Comparison of ENCODE assay signal across 24 cellular contexts in the genomic region with DNA sequence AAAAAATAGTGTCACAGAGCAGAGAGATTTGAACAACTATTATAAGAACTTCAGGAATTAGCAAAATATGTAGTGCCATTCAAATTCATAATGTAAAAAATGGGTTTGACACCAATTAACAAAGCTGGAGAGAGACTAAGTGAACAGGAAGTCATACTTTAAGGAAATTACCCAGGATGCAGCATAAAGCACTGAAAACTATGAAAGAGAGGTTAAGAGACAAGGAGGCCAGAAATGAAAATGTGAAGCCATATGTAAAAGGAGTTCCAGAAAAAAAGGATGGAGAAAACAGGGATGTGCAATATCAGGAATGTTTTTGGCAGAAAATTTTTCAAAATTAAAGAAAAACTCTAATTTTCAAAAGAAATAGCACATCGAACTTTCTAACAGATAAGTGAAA.
"Had no signal": no experiment of that assay in that cellular context is flagged by ENCODE, and none has a peak within 500 bp of the region (broad histone marks: within the 10 kb centered on the region; RNA-seq: fewer than 3 reads in every experiment).

No MANE protein-coding gene starts in this region.

- H3K36me3 ChIP-seq: colonic mucosa, gastrocnemius medialis, heart left ventricle, heart right ventricle had no signal

- ATAC-seq: effector memory CD8-positive, alpha-beta T cell; esophagus mucosa; foreskin keratinocyte; gastrocnemius medialis; gastroesophageal sphincter; heart left ventricle; heart right ventricle had no signal

- H3K27me3 ChIP-seq: colonic mucosa, dorsolateral prefrontal cortex, esophagus muscularis mucosa, esophagus squamous epithelium, gastrocnemius medialis, gastroesophageal sphincter, heart left ventricle, heart right ventricle had no signal

- H3K4me1 ChIP-seq: colonic mucosa, foreskin keratinocyte, gastrocnemius medialis, gastroesophageal sphincter had no signal

- H3K4me3 ChIP-seq: colonic mucosa, coronary artery, dorsolateral prefrontal cortex, esophagus muscularis mucosa, esophagus squamous epithelium, gastrocnemius medialis, gastroesophageal sphincter, heart left ventricle, heart right ventricle had no signal

- H3K9me3 ChIP-seq: colonic mucosa, esophagus squamous epithelium, gastrocnemius medialis, gastroesophageal sphincter had no signal

- H3K27ac ChIP-seq: colonic mucosa, coronary artery, dorsolateral prefrontal cortex, epithelial cell of prostate, esophagus muscularis mucosa, esophagus squamous epithelium, foreskin keratinocyte, gastrocnemius medialis, gastroesophageal sphincter, heart left ventricle, heart right ventricle had no signal

- DNase-seq: colonic mucosa; cortex of kidney; dermis blood vessel endothelial cell; dorsolateral prefrontal cortex; effector CD4-positive, alpha-beta T cell; effector CD8-positive, alpha-beta T cell; effector memory CD4-positive, alpha-beta T cell; effector memory CD8-positive, alpha-beta T cell; endodermal cell; erythroblast; esophagus squamous epithelium; foreskin fibroblast; foreskin keratinocyte; foreskin melanocyte; gastrocnemius medialis; glutamatergic neuron; head of caudate nucleus; heart left ventricle; heart right ventricle had no signal
